In genomic region chr3:194555175-194556062, GRCh38 we compare ENCODE assay signal across 16 cellular contexts.
DNase-seq lines count a peak whose midpoint lies in the region; ATAC-seq, FAIRE-seq and TF ChIP-seq lines count a peak whose summit lies in the region.
"Had no signal": no experiment of that assay in that cellular context is flagged by ENCODE, and none has a peak within 500 bp of the region (broad histone marks: within the 10 kb centered on the region; RNA-seq: fewer than 3 reads in every experiment).

No MANE protein-coding gene starts in this region.

- H3K9me3 ChIP-seq in OCI-LY3 (ENCODE audit: insufficient read depth, low read length) (no peaks in the 10 kb centered on the region), H1 (ENCODE audit: insufficient read depth in 2 of 2, low read depth in 1 of 2, low read length in 1 of 2) (no peaks in the 10 kb centered on the region)
- H3K9me3 ChIP-seq: tibial nerve had no signal

- TF ChIP-seq EP300 in Ishikawa (IDR thresholded peaks at IDR 0.05; ENCODE audit: borderline replicate concordance) (no peak), H1 (IDR thresholded peaks at IDR 0.05; ENCODE audit: borderline replicate concordance in 1 of 2, low read depth in 2 of 2, low read length in 2 of 2) (no peak)

- no peaks in the 10 kb centered on the region for H3K79me1 ChIP-seq in H1 (ENCODE audit: low read depth, low read length)

- no peak overlapping the region for H2BK12ac ChIP-seq in H1 (ENCODE audit: low read depth, low read length)

- no peak overlapping the region for H3K14ac ChIP-seq in H1 (ENCODE audit: insufficient read length)

- H3K23ac ChIP-seq in H1 (ENCODE audit: insufficient read length), result no peak overlapping the region

- no peak overlapping the region for H2BK120ac ChIP-seq in H1 (replicated peaks; ENCODE audit: low read depth, low read length)

- H3K79me2 ChIP-seq in OCI-LY3 (ENCODE audit: low read length) (no peaks in the 10 kb centered on the region), H1 (ENCODE audit: control insufficient read depth in 1 of 2, insufficient read depth in 2 of 2, low read length in 2 of 2) (no peaks in the 10 kb centered on the region)

- H3K4ac ChIP-seq in H1 (replicated peaks; ENCODE audit: insufficient read length, low read depth, low read length), result no peak overlapping the region

- no peak overlapping the region for H2AK5ac ChIP-seq in H1 (ENCODE audit: low read depth, low read length)

- no peak for FAIRE-seq in H1 (lab: Jason Lieb, UNC)
- FAIRE-seq: frontal cortex, H54 had no signal

- H3K4me1 ChIP-seq in OCI-LY3 (ENCODE audit: low read length), result peaks cover 9% of the 10 kb centered on the region
- H3K4me1 ChIP-seq in H1 (replicated peaks in 1 of 4; ENCODE audit: control insufficient read depth in 3 of 4, insufficient read depth in 4 of 4, low read length in 3 of 4), result peaks cover 0 to 8% (median 2%) of the 10 kb centered on the region in 4 experiments; a peak in 3 of 7 replicates

- H3K4me2 ChIP-seq in OCI-LY3 (ENCODE audit: low read length) (no peak overlapping the region), H1 (ENCODE audit: insufficient read depth in 1 of 2, low read depth in 2 of 2, low read length in 2 of 2) (no peak overlapping the region)

- H3K36me3 ChIP-seq in OCI-LY3 (replicated peaks; ENCODE audit: low read depth, low read length) (no peaks in the 10 kb centered on the region), H1 (ENCODE audit: control insufficient read depth in 2 of 4, insufficient read depth in 4 of 4, low read length in 3 of 4) (no peaks in the 10 kb centered on the region)
- H3K36me3 ChIP-seq: tibial nerve had no signal

- H3K56ac ChIP-seq in H1 (replicated peaks; ENCODE audit: insufficient read length, low read depth, low read length), result no peak overlapping the region

- no peak overlapping the region for H2BK20ac ChIP-seq in H1 (ENCODE audit: low read length)

- no peak overlapping the region for H4K5ac ChIP-seq in H1 (ENCODE audit: insufficient read length, low read depth, low read length)

- no peak overlapping the region for H4K8ac ChIP-seq in H1 (ENCODE audit: extremely low read depth, insufficient read depth, low read length)

- no peak overlapping the region for H2BK5ac ChIP-seq in H1 (ENCODE audit: low read depth, low read length)

- DNase-seq in H1 (ENCODE audit: low read depth in 1 of 2, low spot score in 2 of 2) (no peak), posterior vena cava (ENCODE audit: low spot score) (peak; percentile 47), T1000 (lab: John Stamatoyannopoulos, UW) (no peak), left colon (no peak)
- DNase-seq: activated naive CD4-positive, alpha-beta T cell treated with Interleukin-2 at 50 U/mL for 16 hours; anterior cingulate cortex; NCI-H187; NCI-H526 had no signal

- TF ChIP-seq CTCF in OCI-LY3 (IDR thresholded peaks at IDR 0.05; ENCODE audit: low read depth, low read length), result no peak
- TF ChIP-seq CTCF in H1 (IDR thresholded peaks at IDR 0.05; ENCODE audit: control extremely low read depth in 1 of 3, insufficient read depth in 1 of 3, low read depth in 1 of 3, low read length in 3 of 3), result no peak

- ATAC-seq in HG03135 (IDR thresholded peaks at IDR 0.05; ENCODE audit: unreplicated experiment), result no peak
- no peak for ATAC-seq in left colon
- no peak for ATAC-seq in HG03175 (IDR thresholded peaks at IDR 0.05; ENCODE audit: unreplicated experiment)

- TF ChIP-seq RAD21 in Ishikawa (IDR thresholded peaks at IDR 0.05; ENCODE audit: low read depth), result no peak
- no peak for TF ChIP-seq RAD21 in H1 (IDR thresholded peaks at IDR 0.05 in 1 of 2, conservative IDR thresholded peaks at IDR 0.05 in 1 of 2; ENCODE audit: low read depth in 2 of 2, low read length in 2 of 2)

- H4K91ac ChIP-seq in H1 (replicated peaks; ENCODE audit: insufficient read length, low read length), result no peak overlapping the region

- CTCF ChIA-PET in H1 (lab: Charles Lee; ENCODE audit: partially characterized antibody), result interaction anchor here (0.8 to 1.7 kb wide), 8 partner anchors 9 to 44 kb away, joined by 3 to 8 read pairs (median 4); no protein-coding TSS in a partner anchor

- H2AFZ ChIP-seq in OCI-LY3 (ENCODE audit: low read depth, low read length) (peak overlapping the region; percentile 84), H1 (ENCODE audit: low read length) (no peak overlapping the region; the same call in 1 of the 2 replicates)

- H3K18ac ChIP-seq in H1 (ENCODE audit: extremely low read depth, low read length), result no peak overlapping the region

- H2BK15ac ChIP-seq in H1 (ENCODE audit: low read length), result no peak overlapping the region

- no peak for TF ChIP-seq POLR2A in H1 (IDR thresholded peaks at IDR 0.05; ENCODE audit: control extremely low read depth in 1 of 2, low read depth in 2 of 2, low read length in 2 of 2)

- H3K9ac ChIP-seq in OCI-LY3 (ENCODE audit: low read length) (no peak overlapping the region), H1 (replicated peaks in 1 of 4; ENCODE audit: extremely low read depth in 1 of 4, low read depth in 3 of 4, low read length in 3 of 4) (no peak overlapping the region)

- no peak overlapping the region for H3K27ac ChIP-seq in OCI-LY3 (ENCODE audit: low read length)
- no peak overlapping the region for H3K27ac ChIP-seq in H1 (ENCODE audit: low read depth, low read length)
- H3K27ac ChIP-seq: epithelial cell of prostate had no signal

- no peaks in the 10 kb centered on the region for H3K23me2 ChIP-seq in H1 (ENCODE audit: low read depth, low read length)

- POLR2A ChIA-PET in H1 (lab: Charles Lee; ENCODE audit: partially characterized antibody), result no interaction called here

- H3K27me3 ChIP-seq in OCI-LY3 (ENCODE audit: low read depth, low read length) (no peaks in the 10 kb centered on the region), H1 (replicated peaks in 1 of 4; ENCODE audit: control insufficient read depth in 3 of 4, extremely low read depth in 1 of 4, insufficient read depth in 3 of 4, low read length in 3 of 4) (no peaks in the 10 kb centered on the region)
- H3K27me3 ChIP-seq: tibial nerve had no signal

- H4K20me1 ChIP-seq in OCI-LY3 (ENCODE audit: insufficient read depth, low read length), result no peaks in the 10 kb centered on the region
- no peaks in the 10 kb centered on the region for H4K20me1 ChIP-seq in H1 (replicated peaks in 1 of 2; ENCODE audit: control insufficient read depth in 1 of 2, insufficient read depth in 2 of 2, low read length in 2 of 2)

- intact Hi-C loops in posterior vena cava (cut with DNase I), result loop anchor here in 1 of 2 donors (1.0 kb wide), 1 partner anchor 30 kb away; no protein-coding TSS in a partner anchor
- intact Hi-C loops in left colon (cut with DNase I, micrococcal nuclease), result no loop called here

- H3K4me3 ChIP-seq in OCI-LY3 (ENCODE audit: low read length) (no peak overlapping the region), H1 (ENCODE audit: extremely low read depth in 1 of 4, insufficient read depth in 2 of 4, low read depth in 3 of 4, low read length in 4 of 4) (no peak overlapping the region)
- H3K4me3 ChIP-seq: tibial nerve had no signal

- 85% methylated on average over 15 of the region's 15 CpGs; no CpG with 5 or more reads in 1 of the 2 experiments for WGBS in H1 (ENCODE audit: extremely low coverage in 1 of 2, insufficient coverage in 1 of 2, insufficient read length in 1 of 2, insufficient replicate concordance in 2 of 2, low coverage in 1 of 2, low lambda C conversion rate in 2 of 2, missing lambda C conversion rate in 1 of 2), 2 experiments

TF ChIP-seq in Ishikawa, 13 proteins besides CTCF, POLR2A, EP300 and RAD21:
- TF ChIP-seq TAF1 (IDR thresholded peaks at IDR 0.05; ENCODE audit: low read depth) (no peak), CEBPB (IDR thresholded peaks at IDR 0.05) (0 out of 2 replicates have a peak, but pooled peaks have one; percentile 6)

TF ChIP-seq in H1, 55 proteins besides CTCF, POLR2A, EP300 and RAD21:
- TF ChIP-seq CEBPB (IDR thresholded peaks at IDR 0.05; ENCODE audit: low read depth, low read length), result 0 out of 2 replicates have a peak, but pooled peaks have one; percentile 20
- no peak for TF ChIP-seq ATF2 (IDR thresholded peaks at IDR 0.05; ENCODE audit: low read length)
TF ChIP-seq in H1: peak in this region for 1.
